ENCODE assay signal across 15 cellular contexts in the genomic region with DNA sequence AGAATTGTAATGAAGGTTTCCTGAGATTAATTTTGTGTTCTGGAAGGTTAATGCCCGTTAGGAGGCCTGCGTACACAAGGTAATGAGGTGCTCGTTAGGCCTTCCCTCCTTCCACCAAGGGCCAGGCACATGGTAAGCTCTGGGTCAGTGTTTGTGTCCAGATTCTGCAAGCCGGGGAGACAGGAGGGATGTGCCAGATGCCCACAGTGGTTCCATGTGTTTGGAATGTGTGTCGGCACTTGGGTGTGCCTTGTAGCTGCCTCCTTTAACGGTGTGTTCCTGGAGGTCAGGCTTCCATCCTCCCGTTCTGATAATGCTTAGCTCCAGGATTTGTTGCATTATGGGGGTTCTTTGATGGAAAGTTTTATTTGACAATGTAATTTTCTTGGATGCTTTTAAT. TPM values are rescaled to one million over a fixed set of nuclear protein-coding genes. Genes with fewer than 3 reads are reported as not detected.
DNase-seq lines count a peak whose midpoint lies in the region; ATAC-seq and TF ChIP-seq lines count a peak whose summit lies in the region.
"Had no signal": no experiment of that assay in that cellular context is flagged by ENCODE, and none has a peak within 500 bp of the region (broad histone marks: within the 10 kb centered on the region; RNA-seq: fewer than 3 reads in every experiment).

No MANE protein-coding gene starts in this region.

- H3K79me1 ChIP-seq in IMR-90 (ENCODE audit: low read depth in 1 of 2, low read length in 2 of 2) = peaks cover 56 to 90% of the 10 kb centered on the region in 2 experiments

- TF ChIP-seq POLR2A in IMR-90 (IDR thresholded peaks at IDR 0.05; ENCODE audit: low read depth, low read length) = no peak

- H3K27ac Mint-ChIP-seq in activated naive CD4-positive, alpha-beta T cell treated with anti-CD3 and anti-CD28 coated beads, Interleukin-2, amount 50 U/mL, for 24 hours = no peak overlapping the region
- H3K27ac Mint-ChIP-seq in activated naive CD4-positive, alpha-beta T cell treated with anti-CD3 and anti-CD28 coated beads for 36 hours = no peak overlapping the region
- H3K27ac Mint-ChIP-seq in activated T-helper 1 cell treated with anti-CD3 and anti-CD28 coated beads, Interleukin-12 subunit alpha, Interleukin-12 subunit beta, Interleukin-2, Interleukin-4 antibody, amounts not matched to agents 30 ng/mL and 10 ng/mL and 1 ng/mL, durations not matched to agents 14 hours and 24 hours and 36 hours = no peak overlapping the region
- H3K27ac Mint-ChIP-seq in stimulated activated effector memory CD8-positive, alpha-beta T cell treated with anti-CD3 and anti-CD28 coated beads, Interleukin-12 subunit alpha, Interleukin-12 subunit beta, amount 100 ng/mL, for 72 hours = no peak overlapping the region

- no peaks in the 10 kb centered on the region for H3K9me3 Mint-ChIP-seq in activated naive CD4-positive, alpha-beta T cell treated with anti-CD3 and anti-CD28 coated beads, Interleukin-2, amount 50 U/mL, for 24 hours
- no peaks in the 10 kb centered on the region for H3K9me3 Mint-ChIP-seq in activated naive CD4-positive, alpha-beta T cell treated with anti-CD3 and anti-CD28 coated beads for 36 hours
- no peaks in the 10 kb centered on the region for H3K9me3 Mint-ChIP-seq in activated T-helper 1 cell treated with anti-CD3 and anti-CD28 coated beads, Interleukin-12 subunit alpha, Interleukin-12 subunit beta, Interleukin-2, Interleukin-4 antibody, amounts not matched to agents 30 ng/mL and 10 ng/mL and 1 ng/mL, durations not matched to agents 14 hours and 24 hours and 36 hours
- no peaks in the 10 kb centered on the region for H3K9me3 Mint-ChIP-seq in stimulated activated effector memory CD8-positive, alpha-beta T cell treated with anti-CD3 and anti-CD28 coated beads, Interleukin-12 subunit alpha, Interleukin-12 subunit beta, amount 100 ng/mL, for 72 hours
- H3K9me3 Mint-ChIP-seq: CD4-positive, alpha-beta T cell had no signal

- peaks cover 75% of the 10 kb centered on the region for H4K20me1 ChIP-seq in IMR-90 (ENCODE audit: insufficient read depth, low read length)

- no peak overlapping the region for H3K56ac ChIP-seq in IMR-90 (ENCODE audit: extremely low read depth, insufficient read depth, low read length)

- dilution Hi-C loops in IMR-90 (cut with HindIII; ENCODE audit: low sequenced_read_pairs, unreplicated experiment) = no loop called here

- peaks cover 18% of the 10 kb centered on the region for H3K36me3 Mint-ChIP-seq in activated naive CD4-positive, alpha-beta T cell treated with anti-CD3 and anti-CD28 coated beads, Interleukin-2, amount 50 U/mL, for 24 hours
- H3K36me3 Mint-ChIP-seq in activated naive CD4-positive, alpha-beta T cell treated with anti-CD3 and anti-CD28 coated beads for 36 hours (ENCODE audit: low read depth) = peaks cover 44% of the 10 kb centered on the region
- H3K36me3 Mint-ChIP-seq in activated T-helper 1 cell treated with anti-CD3 and anti-CD28 coated beads, Interleukin-12 subunit alpha, Interleukin-12 subunit beta, Interleukin-2, Interleukin-4 antibody, amounts not matched to agents 30 ng/mL and 10 ng/mL and 1 ng/mL, durations not matched to agents 14 hours and 24 hours and 36 hours (ENCODE audit: low read depth) = peaks cover 41% of the 10 kb centered on the region
- H3K36me3 Mint-ChIP-seq in stimulated activated effector memory CD8-positive, alpha-beta T cell treated with anti-CD3 and anti-CD28 coated beads, Interleukin-12 subunit alpha, Interleukin-12 subunit beta, amount 100 ng/mL, for 72 hours = peaks cover 90% of the 10 kb centered on the region

- H4K91ac ChIP-seq in IMR-90 (ENCODE audit: insufficient read depth, low read depth, low read length) = no peak overlapping the region

- H3K36me3 ChIP-seq in IMR-90 (ENCODE audit: control insufficient read depth, insufficient read depth, low read length) = no peaks in the 10 kb centered on the region
- H3K36me3 ChIP-seq: MG63 had no signal

- H3K9ac ChIP-seq in IMR-90 (ENCODE audit: low read depth, low read length) = no peak overlapping the region
- H3K9ac ChIP-seq: KMS-11 had no signal

- H3K14ac ChIP-seq in IMR-90 (replicated peaks; ENCODE audit: low read depth, low read length) = no peak overlapping the region

- intact Hi-C loops in activated naive CD4-positive, alpha-beta T cell treated with anti-CD3 and anti-CD28 coated beads for 36 hours (cut with micrococcal nuclease) = no loop called here
- intact Hi-C loops in IMR-90 (cut with micrococcal nuclease) = loop anchor here (5.0 kb wide), 1 partner anchor 44 kb away; no protein-coding TSS in a partner anchor
- intact Hi-C loops in activated T-helper 1 cell treated with anti-CD3 and anti-CD28 coated beads, Interleukin-12 subunit alpha, Interleukin-12 subunit beta, Interleukin-2, Interleukin-4 antibody, amounts not matched to agents 30 ng/mL and 10 ng/mL and 1 ng/mL, durations not matched to agents 14 hours and 24 hours and 36 hours (cut with micrococcal nuclease) = no loop called here

- no peak overlapping the region for H3K4me3 ChIP-seq in IMR-90 (ENCODE audit: insufficient read depth, low read depth, low read length)
- H3K4me3 ChIP-seq: MG63 had no signal

- in situ Hi-C loops in IMR-90 (cut with MboI; ENCODE audit: low sequenced_read_pairs) = loop anchor here (10.0 kb wide), 1 partner anchor 112 kb away; no protein-coding TSS in a partner anchor

- H4K5ac ChIP-seq in IMR-90 (ENCODE audit: low read depth, low read length) = no peak overlapping the region

- H4K8ac ChIP-seq in IMR-90 (ENCODE audit: low read depth in 2 of 2, low read length in 2 of 2) = no peak overlapping the region

- peaks cover 17% of the 10 kb centered on the region for H3K4me1 ChIP-seq in IMR-90 (ENCODE audit: control insufficient read depth, insufficient read depth, low read length)

- H2AFZ ChIP-seq in IMR-90 (replicated peaks; ENCODE audit: low read length, poor library complexity) = no peak overlapping the region

- no peak for TF ChIP-seq RAD21 in IMR-90 (IDR thresholded peaks at IDR 0.05; ENCODE audit: low read length)

- peaks cover 31% of the 10 kb centered on the region for H3K9me1 ChIP-seq in IMR-90 (ENCODE audit: insufficient read depth, low read length)

- no peak for ATAC-seq in IMR-90 (ENCODE audit: low read depth)
- ATAC-seq in stimulated activated effector memory CD8-positive, alpha-beta T cell treated with anti-CD3 and anti-CD28 coated beads, Interleukin-12 subunit alpha, Interleukin-12 subunit beta, amount 100 ng/mL, for 72 hours = no peak
- ATAC-seq in GM21786 (IDR thresholded peaks at IDR 0.05; ENCODE audit: unreplicated experiment) = no peak
- no peak for ATAC-seq in GM21381 (IDR thresholded peaks at IDR 0.05; ENCODE audit: unreplicated experiment)

- no peak for DNase-seq in activated naive CD4-positive, alpha-beta T cell treated with anti-CD3 and anti-CD28 coated beads for 36 hours
- DNase-seq in IMR-90 = no peak
- DNase-seq in activated T-helper 1 cell treated with anti-CD3 and anti-CD28 coated beads, Interleukin-12 subunit alpha, Interleukin-12 subunit beta, Interleukin-2, Interleukin-4 antibody, amounts not matched to agents 30 ng/mL and 10 ng/mL and 1 ng/mL, durations not matched to agents 14 hours and 24 hours and 36 hours (ENCODE audit: low spot score) = no peak
- no peak for DNase-seq in stimulated activated effector memory CD8-positive, alpha-beta T cell treated with anti-CD3 and anti-CD28 coated beads, Interleukin-12 subunit alpha, Interleukin-12 subunit beta, amount 100 ng/mL, for 72 hours (ENCODE audit: low spot score in 2 of 2)
- no peak for DNase-seq in NCI-H345 treated with DMSO at 0.1 percent for 48 hours (lab: John Stamatoyannopoulos, UW; ENCODE audit: unreplicated experiment)
- DNase-seq: CD4-positive, alpha-beta T cell; MG63; NCI-H1092; NCI-H146; NCI-H2081; SHP77 treated with DMSO at 0.1 percent for 48 hours had no signal

- no peak overlapping the region for H2AK5ac ChIP-seq in IMR-90 (ENCODE audit: low read depth, low read length)

- H3K4ac ChIP-seq in IMR-90 (ENCODE audit: low read depth, low read length) = no peak overlapping the region

- TF ChIP-seq CTCF in IMR-90 (conservative IDR thresholded peaks at IDR 0.05; ENCODE audit: low read depth, low read length) = no peak

- peaks cover 74% of the 10 kb centered on the region for H3K4me1 Mint-ChIP-seq in activated naive CD4-positive, alpha-beta T cell treated with anti-CD3 and anti-CD28 coated beads, Interleukin-2, amount 50 U/mL, for 24 hours
- peaks cover 80% of the 10 kb centered on the region for H3K4me1 Mint-ChIP-seq in activated naive CD4-positive, alpha-beta T cell treated with anti-CD3 and anti-CD28 coated beads for 36 hours (ENCODE audit: low read depth)
- peaks cover 69% of the 10 kb centered on the region for H3K4me1 Mint-ChIP-seq in activated T-helper 1 cell treated with anti-CD3 and anti-CD28 coated beads, Interleukin-12 subunit alpha, Interleukin-12 subunit beta, Interleukin-2, Interleukin-4 antibody, amounts not matched to agents 30 ng/mL and 10 ng/mL and 1 ng/mL, durations not matched to agents 14 hours and 24 hours and 36 hours (ENCODE audit: low read depth)
- peaks cover 75% of the 10 kb centered on the region for H3K4me1 Mint-ChIP-seq in stimulated activated effector memory CD8-positive, alpha-beta T cell treated with anti-CD3 and anti-CD28 coated beads, Interleukin-12 subunit alpha, Interleukin-12 subunit beta, amount 100 ng/mL, for 72 hours

- no peak overlapping the region for H2BK15ac ChIP-seq in IMR-90 (ENCODE audit: low read depth, low read length)

- WGBS in IMR-90 (ENCODE audit: extremely low coverage in 2 of 2, insufficient read length in 1 of 2), 2 experiments = no CpG with 5 or more reads among the region's 7 CpGs

- no peak overlapping the region for H3K18ac ChIP-seq in IMR-90 (ENCODE audit: low read depth, low read length)

- peak overlapping the region; percentile 36 for H3K4me3 Mint-ChIP-seq in activated naive CD4-positive, alpha-beta T cell treated with anti-CD3 and anti-CD28 coated beads, Interleukin-2, amount 50 U/mL, for 24 hours
- H3K4me3 Mint-ChIP-seq in activated naive CD4-positive, alpha-beta T cell treated with anti-CD3 and anti-CD28 coated beads for 36 hours = no peak overlapping the region
- peak overlapping the region; percentile 25 for H3K4me3 Mint-ChIP-seq in activated T-helper 1 cell treated with anti-CD3 and anti-CD28 coated beads, Interleukin-12 subunit alpha, Interleukin-12 subunit beta, Interleukin-2, Interleukin-4 antibody, amounts not matched to agents 30 ng/mL and 10 ng/mL and 1 ng/mL, durations not matched to agents 14 hours and 24 hours and 36 hours
- H3K4me3 Mint-ChIP-seq in stimulated activated effector memory CD8-positive, alpha-beta T cell treated with anti-CD3 and anti-CD28 coated beads, Interleukin-12 subunit alpha, Interleukin-12 subunit beta, amount 100 ng/mL, for 72 hours = peak overlapping the region; percentile 59

- H3K27ac ChIP-seq in IMR-90 (ENCODE audit: insufficient read depth, low read length) = no peak overlapping the region
- H3K27ac ChIP-seq: KMS-11 had no signal

- no peaks in the 10 kb centered on the region for H3K27me3 Mint-ChIP-seq in activated naive CD4-positive, alpha-beta T cell treated with anti-CD3 and anti-CD28 coated beads, Interleukin-2, amount 50 U/mL, for 24 hours
- no peaks in the 10 kb centered on the region for H3K27me3 Mint-ChIP-seq in activated naive CD4-positive, alpha-beta T cell treated with anti-CD3 and anti-CD28 coated beads for 36 hours (ENCODE audit: low read depth)
- H3K27me3 Mint-ChIP-seq in activated T-helper 1 cell treated with anti-CD3 and anti-CD28 coated beads, Interleukin-12 subunit alpha, Interleukin-12 subunit beta, Interleukin-2, Interleukin-4 antibody, amounts not matched to agents 30 ng/mL and 10 ng/mL and 1 ng/mL, durations not matched to agents 14 hours and 24 hours and 36 hours (ENCODE audit: insufficient read depth) = no peaks in the 10 kb centered on the region
- H3K27me3 Mint-ChIP-seq: CD4-positive, alpha-beta T cell had no signal

- CTCF ChIA-PET in activated naive CD4-positive, alpha-beta T cell treated with anti-CD3 and anti-CD28 coated beads for 36 hours (lab: Charles Lee) = interaction anchor here (0.7 kb wide), 1 partner anchor 83 kb away, joined by 3 read pairs; no protein-coding TSS in a partner anchor
- CTCF ChIA-PET in IMR-90 (lab: Yijun Ruan, JAX) = no interaction called here

- no peak overlapping the region for H2BK120ac ChIP-seq in IMR-90 (ENCODE audit: low read depth, low read length)

- H3K23ac ChIP-seq in IMR-90 (ENCODE audit: low read depth, low read length) = 0 out of 2 replicates have a peak overlapping the region, but pooled peaks have one; percentile 57

- POLR2A ChIA-PET in IMR-90 (lab: Charles Lee; ENCODE audit: unreplicated experiment) = no interaction called here

- BruUV-seq in IMR-90 (replicated peaks; lab: Mats Ljungman, UMichigan) = no TSS peak

- no peaks in the 10 kb centered on the region for H3K9me3 ChIP-seq in IMR-90 (ENCODE audit: control insufficient read depth, insufficient read depth, low read length)
- H3K9me3 ChIP-seq: MG63 had no signal

- no peak overlapping the region for H2BK5ac ChIP-seq in IMR-90 (ENCODE audit: low read depth, low read length, poor library complexity, severe bottlenecking)

- H2AK9ac ChIP-seq in IMR-90 (replicated peaks; ENCODE audit: low read depth, low read length, poor library complexity) = no peak overlapping the region

- H3K4me2 ChIP-seq in IMR-90 (ENCODE audit: low read depth, low read length) = no peak overlapping the region
- H3K4me2 ChIP-seq: KMS-11 had no signal

- H2BK20ac ChIP-seq in IMR-90 (ENCODE audit: low read depth, low read length) = no peak overlapping the region

- H3K27me3 ChIP-seq in IMR-90 (ENCODE audit: control insufficient read depth, insufficient read depth, low read length) = no peaks in the 10 kb centered on the region
- H3K27me3 ChIP-seq: MG63 had no signal

RNA-seq across cellular contexts. Expression of a gene that starts 5.7 kb away (rescaled TPM):
- total RNA-seq in activated naive CD4-positive, alpha-beta T cell treated with anti-CD3 and anti-CD28 coated beads for 36 hours = 10 to 100 TPM; 74.4 to 76.8 TPM
- 25.3 and 25.6 TPM in 2 replicates for total RNA-seq in IMR-90 (2012; rRNA removed)
- 21.2 TPM in 2 replicates for polyA plus RNA-seq in IMR-90 (2012; rRNA removed)
- polyA plus RNA-seq in IMR-90 (2012; cell fraction: cytosol; rRNA removed) = 10.5 and 14.4 TPM in 2 replicates
- 29.8 and 31.8 TPM in 2 replicates for polyA plus RNA-seq in IMR-90 (2012; cell fraction: nucleus; rRNA removed; ENCODE audit: low replicate concordance)
- 69.2 and 73.1 TPM in 2 replicates for total RNA-seq in activated T-helper 1 cell treated with anti-CD3 and anti-CD28 coated beads, Interleukin-12 subunit alpha, Interleukin-12 subunit beta, Interleukin-2, Interleukin-4 antibody, amounts not matched to agents 30 ng/mL and 10 ng/mL and 1 ng/mL, durations not matched to agents 14 hours and 24 hours and 36 hours
